20 cellular contexts compared by ENCODE assay signal in the genomic region with DNA sequence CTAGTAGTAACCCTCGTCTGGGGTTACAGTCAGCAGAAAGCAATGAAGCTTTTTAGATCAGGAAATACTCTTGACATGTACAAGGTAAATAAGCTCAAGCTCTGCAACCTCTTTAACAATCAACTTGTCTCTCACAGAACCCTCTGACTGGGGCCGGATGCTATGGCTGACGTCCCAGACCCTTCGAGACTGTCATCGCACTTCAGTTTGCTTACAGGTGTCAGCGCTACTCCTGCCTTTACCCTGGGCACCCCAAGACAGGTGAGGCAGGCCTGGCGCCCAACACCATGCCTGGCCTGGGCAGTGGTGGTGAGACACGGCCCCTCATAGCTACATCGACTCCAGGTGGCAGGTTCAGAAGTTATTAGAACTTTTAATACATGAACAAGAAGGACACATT. TPM values are rescaled to one million over a fixed set of nuclear protein-coding genes. Genes with fewer than 3 reads are reported as not detected.
DNase-seq lines count a peak whose midpoint lies in the region; ATAC-seq and TF ChIP-seq lines count a peak whose summit lies in the region.
"Had no signal": no experiment of that assay in that cellular context is flagged by ENCODE, and none has a peak within 500 bp of the region (broad histone marks: within the 10 kb centered on the region; RNA-seq: fewer than 3 reads in every experiment).

No MANE protein-coding gene starts in this region.

- no peak overlapping the region for H3K4me2 ChIP-seq in neural progenitor cell

- H3K27me3 Mint-ChIP-seq in HFFc6 (ENCODE audit: insufficient read depth): no peaks in the 10 kb centered on the region; the same call in 1 of the 2 replicates
- H3K27me3 Mint-ChIP-seq in dendritic cell treated with granulocyte-macrophage colony-stimulating factor and Interleukin-4, amounts not matched to agents 40 ng/mL and 50 ng/mL, for 4 days: no peaks in the 10 kb centered on the region
- no peaks in the 10 kb centered on the region for H3K27me3 Mint-ChIP-seq in neural progenitor cell (ENCODE audit: insufficient read depth, low read depth)

- no peaks in the 10 kb centered on the region for H4K20me1 ChIP-seq in neural progenitor cell (ENCODE audit: low read depth)

- H3K9me3 ChIP-seq in lower lobe of right lung (no peaks in the 10 kb centered on the region), subcutaneous abdominal adipose tissue (ENCODE audit: control insufficient read depth in 5 of 5, low read length in 5 of 5) (no peaks in the 10 kb centered on the region), neural progenitor cell (ENCODE audit: low read depth) (no peaks in the 10 kb centered on the region)

- H3F3A ChIP-seq in neural progenitor cell (ENCODE audit: low read depth): no peaks in the 10 kb centered on the region

- TF ChIP-seq CTCF in HFFc6 (IDR thresholded peaks at IDR 0.05) (no peak), lower lobe of right lung (IDR thresholded peaks at IDR 0.05) (no peak), neural progenitor cell (IDR thresholded peaks at IDR 0.05) (no peak)

- ATAC-seq in lower lobe of right lung: peak; percentile 27 to 37
- no peak for ATAC-seq in GM21786 (IDR thresholded peaks at IDR 0.05; ENCODE audit: unreplicated experiment)
- ATAC-seq: SK-N-SH treated with all-trans-retinoic acid at 6 μM for 48 hours had no signal

- H3K27me3 ChIP-seq in lower lobe of right lung (ENCODE audit: low read depth) (no peaks in the 10 kb centered on the region), subcutaneous abdominal adipose tissue (ENCODE audit: control insufficient read depth in 5 of 5, insufficient read depth in 4 of 5, low read length in 5 of 5) (no peaks in the 10 kb centered on the region), neural progenitor cell (no peaks in the 10 kb centered on the region)

- H3K9me3 Mint-ChIP-seq in HFFc6 (no peaks in the 10 kb centered on the region), neural progenitor cell (no peaks in the 10 kb centered on the region)
- no peaks in the 10 kb centered on the region for H3K9me3 Mint-ChIP-seq in dendritic cell treated with granulocyte-macrophage colony-stimulating factor and Interleukin-4, amounts not matched to agents 40 ng/mL and 50 ng/mL, for 4 days

- H2AFZ ChIP-seq in neural progenitor cell (replicated peaks): no peak overlapping the region

- H3K4me1 Mint-ChIP-seq in HFFc6 (ENCODE audit: low read depth) (peaks cover 22% of the 10 kb centered on the region), neural progenitor cell (no peaks in the 10 kb centered on the region)
- peaks cover 19% of the 10 kb centered on the region for H3K4me1 Mint-ChIP-seq in dendritic cell treated with granulocyte-macrophage colony-stimulating factor and Interleukin-4, amounts not matched to agents 40 ng/mL and 50 ng/mL, for 4 days (ENCODE audit: low read depth)

- H3K36me3 Mint-ChIP-seq in HFFc6 (ENCODE audit: low read depth) (peaks cover 27% of the 10 kb centered on the region), neural progenitor cell (peaks cover 29% of the 10 kb centered on the region)
- peaks cover 11% of the 10 kb centered on the region for H3K36me3 Mint-ChIP-seq in dendritic cell treated with granulocyte-macrophage colony-stimulating factor and Interleukin-4, amounts not matched to agents 40 ng/mL and 50 ng/mL, for 4 days (ENCODE audit: low read depth)

- H3K27ac ChIP-seq in lower lobe of right lung (peak overlapping the region; percentile 73), subcutaneous abdominal adipose tissue (ENCODE audit: low read depth, low read length) (peak overlapping the region; percentile 12), neural progenitor cell (no peak overlapping the region)

- peaks cover 57% of the 10 kb centered on the region for H3K4me1 ChIP-seq in lower lobe of right lung
- H3K4me1 ChIP-seq in subcutaneous abdominal adipose tissue (ENCODE audit: control insufficient read depth in 5 of 5, insufficient read depth in 5 of 5, low read length in 5 of 5): peaks cover 2 to 43% (median 23%) of the 10 kb centered on the region in 5 donors
- H3K4me1 ChIP-seq in neural progenitor cell: no peaks in the 10 kb centered on the region

- H3K36me3 ChIP-seq in lower lobe of right lung (peaks cover 26% of the 10 kb centered on the region), subcutaneous abdominal adipose tissue (ENCODE audit: control insufficient read depth in 5 of 5, insufficient read depth in 5 of 5, low read length in 5 of 5) (peaks cover 0 to 11% (median 5%) of the 10 kb centered on the region in 5 donors), neural progenitor cell (no peaks in the 10 kb centered on the region)

- DNase-seq in HFFc6 (no peak), lower lobe of right lung (no peak), putamen (ENCODE audit: low spot score) (no peak), neural progenitor cell (ENCODE audit: low spot score) (no peak)
- DNase-seq: ACHN, C1 segment of cervical spinal cord, DMS79, H7, MM.1S, NCI-H1092, NCI-H2107, NCI-H226, NCI-H524, NCI-H82, OCI-M1, SHP77 treated with DMSO at 0.1 percent for 48 hours had no signal

- H3K4me3 ChIP-seq in lower lobe of right lung: no peak overlapping the region
- no peak overlapping the region for H3K4me3 ChIP-seq in subcutaneous abdominal adipose tissue (ENCODE audit: low read depth in 1 of 5, low read length in 5 of 5)
- H3K4me3 ChIP-seq in neural progenitor cell: no peak overlapping the region

- H3K9ac ChIP-seq in subcutaneous abdominal adipose tissue (ENCODE audit: low read length in 5 of 5): no peak overlapping the region
- H3K9ac ChIP-seq in neural progenitor cell: no peak overlapping the region

- H3K79me2 ChIP-seq in neural progenitor cell (ENCODE audit: low read depth): no peaks in the 10 kb centered on the region

- intact Hi-C loops in dendritic cell treated with granulocyte-macrophage colony-stimulating factor and Interleukin-4, amounts not matched to agents 40 ng/mL and 50 ng/mL, for 4 days (cut with micrococcal nuclease): no loop called here
- intact Hi-C loops in lower lobe of right lung (cut with DNase I): no loop called here

- H3K4me3 Mint-ChIP-seq in HFFc6: no peak overlapping the region
- H3K4me3 Mint-ChIP-seq in dendritic cell treated with granulocyte-macrophage colony-stimulating factor and Interleukin-4, amounts not matched to agents 40 ng/mL and 50 ng/mL, for 4 days: no peak overlapping the region
- H3K4me3 Mint-ChIP-seq in neural progenitor cell: no peak overlapping the region

- H3K27ac Mint-ChIP-seq in HFFc6 (peak overlapping the region; percentile 75), neural progenitor cell (no peak overlapping the region)
- peak overlapping the region; percentile 33 for H3K27ac Mint-ChIP-seq in dendritic cell treated with granulocyte-macrophage colony-stimulating factor and Interleukin-4, amounts not matched to agents 40 ng/mL and 50 ng/mL, for 4 days

RNA-seq across cellular contexts. Expression of a gene that starts 30.6 kb away (rescaled TPM):
- total RNA-seq in HFFc6 (2021; fragmentation: NEBNext Ultra II Directional; extraction: Animal tissue kit (Norgen Biotek cat#: 25700)): 100 to 1,000 TPM; 124 to 151 (median 134) TPM
- 44.4 TPM for total RNA-seq in lower lobe of right lung
- 29.5 and 36.7 TPM in 2 replicates for total RNA-seq in neural progenitor cell (ENCODE audit: low replicate concordance)
